8 cellular contexts compared by ENCODE assay signal in the genomic region with DNA sequence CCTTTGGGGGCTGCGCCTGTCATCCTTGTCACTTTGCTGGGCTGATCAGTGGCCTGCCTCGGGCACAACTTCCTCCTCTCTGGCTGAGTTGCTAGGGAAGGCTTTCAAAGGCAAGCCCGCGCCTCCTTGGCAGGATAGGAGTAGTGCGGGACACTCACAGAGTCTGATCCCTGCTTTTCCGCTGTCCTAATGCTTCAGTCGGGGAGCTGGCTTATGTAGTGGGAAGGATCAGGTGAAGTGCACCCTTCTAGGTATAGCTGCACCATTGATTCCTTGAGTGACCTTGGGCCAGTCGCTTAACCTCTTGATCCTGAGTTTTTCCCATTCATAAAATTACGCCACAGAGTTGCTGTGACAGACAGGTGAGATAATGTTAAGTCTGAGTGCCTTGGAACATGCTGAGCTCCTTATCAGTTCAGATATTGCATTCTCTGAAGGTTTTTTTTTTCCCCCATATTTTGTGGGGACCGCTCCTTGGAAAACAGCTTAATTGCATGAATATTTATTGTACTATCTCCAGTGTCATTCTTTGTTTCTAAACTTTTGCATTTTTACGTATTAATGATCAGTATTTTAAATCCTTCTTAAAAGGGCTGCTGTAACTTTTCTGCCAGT. TPM values are rescaled to one million over a fixed set of nuclear protein-coding genes. Genes with fewer than 3 reads are reported as not detected.
DNase-seq lines count a peak whose midpoint lies in the region; ATAC-seq and TF ChIP-seq lines count a peak whose summit lies in the region.

No MANE protein-coding gene starts in this region.

- ATAC-seq in GM19035 (IDR thresholded peaks at IDR 0.05; ENCODE audit: unreplicated experiment) (peak; percentile 12), gastroesophageal sphincter (no peak)

- TF ChIP-seq CTCF in AG10803 (conservative IDR thresholded peaks at IDR 0.05; ENCODE audit: low read length) (no peak; the same call in 1 of the 2 replicates), WI38 (IDR thresholded peaks at IDR 0.05; ENCODE audit: low read depth, low read length) (no peak), gastroesophageal sphincter (IDR thresholded peaks at IDR 0.05) (no peak), parathyroid adenoma (IDR thresholded peaks at IDR 0.05) (no peak)

- peaks cover 0 to 80% (median 6%) of the 10 kb centered on the region in 3 donors for H3K4me1 ChIP-seq in gastroesophageal sphincter
- no peaks in the 10 kb centered on the region for H3K4me1 ChIP-seq in parathyroid adenoma

- H3K9me3 ChIP-seq in gastroesophageal sphincter, result no peaks in the 10 kb centered on the region
- no peaks in the 10 kb centered on the region for H3K9me3 ChIP-seq in parathyroid adenoma (ENCODE audit: control insufficient read depth, low read length)

- H3K36me3 ChIP-seq in gastroesophageal sphincter (no peaks in the 10 kb centered on the region), parathyroid adenoma (ENCODE audit: control insufficient read depth, insufficient read depth, low read length) (no peaks in the 10 kb centered on the region)

- DNase-seq in AG10803 (ENCODE audit: low read depth) (no peak), HuH-7 (ENCODE audit: low spot score) (peak; percentile 59), UCSD-AML1 (lab: John Stamatoyannopoulos, UW; ENCODE audit: unreplicated experiment) (no peak), NCI-H774 (lab: John Stamatoyannopoulos, UW) (no peak)

- H3K27ac ChIP-seq in gastroesophageal sphincter (peak overlapping the region; percentile 85 to 97 (median 96)), parathyroid adenoma (peak overlapping the region; percentile 89)

- no peak for TF ChIP-seq EP300 in gastroesophageal sphincter (IDR thresholded peaks at IDR 0.05)

- 0 to 12% methylated on average over 2 to 5 of the region's 11 CpGs for WGBS in gastroesophageal sphincter (ENCODE audit: low coverage in 1 of 2), 2 donors

- H3K9ac ChIP-seq in parathyroid adenoma, result no peak overlapping the region

- no peak overlapping the region for H2AFZ ChIP-seq in parathyroid adenoma

- H3K4me3 ChIP-seq in AG10803 (ENCODE audit: low read length), result peak overlapping the region; percentile 93
- peak overlapping the region; percentile 92 for H3K4me3 ChIP-seq in WI38 (ENCODE audit: low read depth, low read length)
- H3K4me3 ChIP-seq in gastroesophageal sphincter, result peak overlapping the region; percentile 69 to 82
- H3K4me3 ChIP-seq in parathyroid adenoma (ENCODE audit: low read depth, low read length), result peak overlapping the region; percentile 77

- H3K4me2 ChIP-seq in parathyroid adenoma (ENCODE audit: low read length), result peak overlapping the region; percentile 66

- no peak for TF ChIP-seq POLR2A in gastroesophageal sphincter (IDR thresholded peaks at IDR 0.05)

- H3K79me2 ChIP-seq in parathyroid adenoma, result peaks cover 21% of the 10 kb centered on the region

- H3K27me3 ChIP-seq in gastroesophageal sphincter, result no peaks in the 10 kb centered on the region
- H3K27me3 ChIP-seq in parathyroid adenoma (ENCODE audit: control insufficient read depth, insufficient read depth, low read length), result no peaks in the 10 kb centered on the region

RNA-seq across cellular contexts. Expression of a gene that starts 0.9 kb away (rescaled TPM):
- total RNA-seq in gastroesophageal sphincter, result 100 to 1,000 TPM; 126 to 150 (median 136) TPM
